ENCODE assay signal across 7 cellular contexts in the genomic region with DNA sequence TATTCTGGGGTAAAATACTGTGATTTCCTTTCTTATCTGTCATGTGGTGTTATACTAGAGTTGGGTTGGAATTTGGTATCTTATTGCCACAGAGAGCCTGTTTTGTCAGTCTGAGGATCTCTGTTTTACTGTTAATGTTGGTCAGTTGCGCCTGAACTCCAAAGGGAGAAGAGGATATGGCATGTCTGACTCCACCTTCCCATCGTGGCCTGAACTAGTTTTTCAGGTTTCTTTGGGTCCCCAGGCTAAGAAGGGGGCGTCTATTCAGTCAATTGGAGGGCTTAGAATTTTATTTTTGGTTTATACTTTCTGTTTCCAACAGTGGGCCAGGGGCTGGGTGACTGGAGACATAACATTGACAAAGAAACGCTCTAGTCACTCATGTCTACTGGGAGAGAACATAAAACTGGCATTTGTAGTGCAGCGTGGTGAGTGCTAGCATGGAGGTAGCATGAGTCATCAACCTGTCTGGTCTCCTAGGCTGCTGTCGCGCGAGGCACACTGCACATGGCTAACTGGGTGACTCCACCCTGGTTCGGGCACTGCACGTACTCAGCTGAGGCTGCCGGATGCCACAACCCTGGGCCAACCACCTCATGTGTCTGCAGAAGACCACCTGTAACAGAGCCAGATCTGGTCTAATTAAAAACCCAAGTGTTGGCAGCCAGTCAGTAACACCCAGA.
DNase-seq lines count a peak whose midpoint lies in the region; ATAC-seq and TF ChIP-seq lines count a peak whose summit lies in the region.

No MANE protein-coding gene starts in this region.

- H3K27ac ChIP-seq in smooth muscle cell (ENCODE audit: low read depth) (peak overlapping the region; percentile 87), osteoblast (ENCODE audit: low read depth, low read length) (no peak overlapping the region)

- H3K4me1 ChIP-seq in smooth muscle cell (ENCODE audit: low read depth): no peaks in the 10 kb centered on the region
- no peaks in the 10 kb centered on the region for H3K4me1 ChIP-seq in osteoblast (ENCODE audit: insufficient read depth, low read length)

- H3K9ac ChIP-seq in smooth muscle cell (ENCODE audit: low read depth): peak overlapping the region; percentile 12

- TF ChIP-seq CTCF in smooth muscle cell (IDR thresholded peaks at IDR 0.05; ENCODE audit: borderline replicate concordance, insufficient read depth, poor library complexity, severe bottlenecking) (no peak), osteoblast (IDR thresholded peaks at IDR 0.05; ENCODE audit: extremely low read depth, low read depth, low read length) (no peak)

- H3K36me3 ChIP-seq in smooth muscle cell (ENCODE audit: low read depth) (no peaks in the 10 kb centered on the region), osteoblast (ENCODE audit: insufficient read depth, low read length) (no peaks in the 10 kb centered on the region)

- ATAC-seq in GM19463 (IDR thresholded peaks at IDR 0.05; ENCODE audit: unreplicated experiment): peak; percentile 74

- no peaks in the 10 kb centered on the region for H4K20me1 ChIP-seq in smooth muscle cell (ENCODE audit: low read depth)
- H4K20me1 ChIP-seq in osteoblast (ENCODE audit: insufficient read depth, low read length): no peaks in the 10 kb centered on the region

- H2AFZ ChIP-seq in smooth muscle cell (ENCODE audit: low read depth): no peak overlapping the region
- H2AFZ ChIP-seq in osteoblast (ENCODE audit: low read length): no peak overlapping the region

- H3K4me3 ChIP-seq in smooth muscle cell: no peak overlapping the region
- H3K4me3 ChIP-seq in osteoblast (ENCODE audit: insufficient read depth, low read length): no peak overlapping the region

- H3K27me3 ChIP-seq in smooth muscle cell (ENCODE audit: low read depth) (no peaks in the 10 kb centered on the region), osteoblast (ENCODE audit: insufficient read depth, low read length) (no peaks in the 10 kb centered on the region)

- H3F3A ChIP-seq in smooth muscle cell (ENCODE audit: low read depth): no peaks in the 10 kb centered on the region

- H3K4me2 ChIP-seq in smooth muscle cell (peak overlapping the region; percentile 66), osteoblast (ENCODE audit: insufficient read depth, low read length) (no peak overlapping the region)

- 45% methylated on average over 11 of the region's 11 CpGs for WGBS in smooth muscle cell (ENCODE audit: low lambda C conversion rate)

- no peaks in the 10 kb centered on the region for H3K79me2 ChIP-seq in smooth muscle cell (ENCODE audit: low read depth)
- H3K79me2 ChIP-seq in osteoblast (ENCODE audit: insufficient read depth, low read length): no peaks in the 10 kb centered on the region

- DNase-seq in M059J (ENCODE audit: low read depth) (peak; percentile 83), T47D (ENCODE audit: low read depth in 1 of 2, low spot score in 1 of 2) (peak; percentile 31 to 76), smooth muscle cell (lab: John Stamatoyannopoulos, UW; ENCODE audit: unreplicated experiment) (no peak), NCI-H526 treated with DMSO at 0.1 percent for 48 hours (lab: John Stamatoyannopoulos, UW) (no peak), osteoblast (ENCODE audit: insufficient read length, low spot score, missing footprints) (no peak)
- DNase-seq in activated effector memory CD4-positive, alpha-beta T cell treated with Interleukin-2 at 50 U/mL for 16 hours: no peak

- H3K9me3 ChIP-seq in smooth muscle cell (replicated peaks; ENCODE audit: low read depth) (peaks cover 4% of the 10 kb centered on the region), osteoblast (ENCODE audit: low read depth, low read length) (no peaks in the 10 kb centered on the region)

- in situ Hi-C loops in T47D (cut with HindIII; ENCODE audit: low pct_unique_long_range_greater_than_20kb, low sequenced_read_pairs): no loop called here

Comparison
In these comparisons a context has a peak if more than half of its experiments do, and no peak if none do; other contexts are left out.
1. DNase-seq: peak in M059J (single experiment) and T47D (2 of 2); none in smooth muscle cell (single experiment), activated effector memory CD4-positive, alpha-beta T cell treated with Interleukin-2 at 50 U/mL for 16 hours (single experiment), NCI-H526 treated with DMSO at 0.1 percent for 48 hours (single experiment) and osteoblast (single experiment).